12 cellular contexts compared by ENCODE assay signal in the genomic region with DNA sequence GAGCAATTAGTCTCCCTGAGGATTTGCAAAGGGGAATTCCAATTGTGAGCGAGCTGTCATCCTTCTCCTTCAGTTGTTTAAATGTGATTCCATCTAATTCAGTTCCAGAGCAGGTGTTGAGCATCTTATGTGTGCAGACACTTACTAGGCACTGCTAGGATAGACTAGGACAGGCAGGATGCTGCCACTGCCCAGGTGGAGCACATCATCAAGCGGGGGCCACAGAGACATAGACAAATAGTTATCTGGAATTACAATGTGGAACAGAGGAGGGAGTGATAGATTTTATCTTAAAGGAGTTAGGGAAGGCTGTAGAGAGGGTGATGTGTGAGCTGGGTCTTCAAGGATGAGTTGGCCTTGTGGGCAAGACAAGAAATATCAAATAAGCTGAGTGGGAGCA. TPM values are rescaled to one million over a fixed set of nuclear protein-coding genes. Genes with fewer than 3 reads are reported as not detected.
DNase-seq lines count a peak whose midpoint lies in the region; ATAC-seq, FAIRE-seq and TF ChIP-seq lines count a peak whose summit lies in the region.
"Had no signal": no experiment of that assay in that cellular context is flagged by ENCODE, and none has a peak within 500 bp of the region (broad histone marks: within the 10 kb centered on the region; RNA-seq: fewer than 3 reads in every experiment).

No MANE protein-coding gene starts in this region.

- H3K27me3 Mint-ChIP-seq in activated T-cell treated with anti-CD3 and anti-CD28 coated beads, Interleukin-2, amount 50 U/mL, for 72 hours (ENCODE audit: low read depth): no peaks in the 10 kb centered on the region
- H3K27me3 Mint-ChIP-seq in immature natural killer cell (ENCODE audit: low read depth in 3 of 3): peaks cover 8 to 22% (median 8%) of the 10 kb centered on the region in 3 donors

- no peaks in the 10 kb centered on the region for H3K27me3 ChIP-seq in ACC112 (ENCODE audit: insufficient read depth, low read length)

- no peaks in the 10 kb centered on the region for H3K36me3 Mint-ChIP-seq in activated T-cell treated with anti-CD3 and anti-CD28 coated beads, Interleukin-2, amount 50 U/mL, for 72 hours (ENCODE audit: insufficient read depth in 2 of 2)
- peaks cover 3 to 5% (median 3%) of the 10 kb centered on the region in 3 donors for H3K36me3 Mint-ChIP-seq in immature natural killer cell

- peak; percentile 12 for ATAC-seq in GM21717 (IDR thresholded peaks at IDR 0.05; ENCODE audit: unreplicated experiment)
- ATAC-seq in activated T-cell treated with anti-CD3 and anti-CD28 coated beads, Interleukin-2, amount 50 U/mL, for 72 hours (replicated peaks in 1 of 2): peak; percentile 30 to 32
- ATAC-seq: Right ventricle myocardium inferior had no signal

- no peaks in the 10 kb centered on the region for H3K36me3 ChIP-seq in ACC112 (ENCODE audit: insufficient read depth, low read length)

- no peaks in the 10 kb centered on the region for H3K9me3 Mint-ChIP-seq in activated T-cell treated with anti-CD3 and anti-CD28 coated beads, Interleukin-2, amount 50 U/mL, for 72 hours
- no peaks in the 10 kb centered on the region for H3K9me3 Mint-ChIP-seq in immature natural killer cell

- DNase-seq in activated T-cell treated with anti-CD3 and anti-CD28 coated beads, Interleukin-2, amount 50 U/mL, for 72 hours: peak in 1 of 2 donors; percentile 34
- DNase-seq in immature natural killer cell (no peak), NCI-H187 treated with DMSO at 0.1 percent for 48 hours (lab: John Stamatoyannopoulos, UW) (no peak), GM13977 (ENCODE audit: low spot score) (no peak), NCI-H774 (lab: John Stamatoyannopoulos, UW) (no peak), urothelium cell line (ENCODE audit: low spot score) (no peak)
- DNase-seq: C1 segment of cervical spinal cord, NCI-H1092 treated with DMSO at 0.1 percent for 48 hours, NCI-H69 had no signal

- no peak for FAIRE-seq in urothelium cell line (lab: Jason Lieb, UNC)

- TF ChIP-seq CTCF in GM13977 (IDR thresholded peaks at IDR 0.05; ENCODE audit: extremely low read depth, insufficient read depth, missing control alignments): no peak

- H3K27ac Mint-ChIP-seq in activated T-cell treated with anti-CD3 and anti-CD28 coated beads, Interleukin-2, amount 50 U/mL, for 72 hours: peak overlapping the region; percentile 94
- peak overlapping the region; percentile 96 to 99 (median 96) for H3K27ac Mint-ChIP-seq in immature natural killer cell

- peak overlapping the region; percentile 77 to 78 for H3K4me3 Mint-ChIP-seq in activated T-cell treated with anti-CD3 and anti-CD28 coated beads, Interleukin-2, amount 50 U/mL, for 72 hours
- peak overlapping the region; percentile 57 to 76 (median 74) for H3K4me3 Mint-ChIP-seq in immature natural killer cell

- H3K4me1 ChIP-seq in ACC112 (ENCODE audit: control insufficient read depth, insufficient read depth, low read length, unreplicated experiment): peaks cover 44% of the 10 kb centered on the region

- no peaks in the 10 kb centered on the region for H3K79me2 ChIP-seq in ACC112 (ENCODE audit: control insufficient read depth, insufficient read depth, low read length, unreplicated experiment)

- in situ Hi-C loops in GM13977 (cut with MboI; ENCODE audit: low pct_unique_long_range_greater_than_20kb, low sequenced_read_pairs, unreplicated experiment): no loop called here

- H3K4me3 ChIP-seq in ACC112 (ENCODE audit: low read depth, low read length): no peak overlapping the region

- H3K27ac ChIP-seq in ACC112 (ENCODE audit: low read depth, low read length): peak overlapping the region; percentile 53; the same call in 1 of the 2 replicates

- H3K4me1 Mint-ChIP-seq in activated T-cell treated with anti-CD3 and anti-CD28 coated beads, Interleukin-2, amount 50 U/mL, for 72 hours (ENCODE audit: low read depth): peaks cover 91% of the 10 kb centered on the region
- peaks cover 97 to 98% of the 10 kb centered on the region in 2 donors for H3K4me1 Mint-ChIP-seq in immature natural killer cell

- no peak overlapping the region for H2AFZ ChIP-seq in ACC112 (ENCODE audit: low read length, unreplicated experiment)

RNA-seq across cellular contexts. Expression of gene CDC7, which starts 55.9 kb away (rescaled TPM):
- 10 to 100 TPM; 39.0 to 45.3 TPM for total RNA-seq in activated T-cell treated with anti-CD3 and anti-CD28 coated beads, Interleukin-2, amount 50 U/mL, for 72 hours
- 1 to 10 TPM; 1.2 to 3.8 (median 2.4) TPM for polyA plus RNA-seq in immature natural killer cell
